23 cellular contexts compared by ENCODE assay signal in the genomic region with DNA sequence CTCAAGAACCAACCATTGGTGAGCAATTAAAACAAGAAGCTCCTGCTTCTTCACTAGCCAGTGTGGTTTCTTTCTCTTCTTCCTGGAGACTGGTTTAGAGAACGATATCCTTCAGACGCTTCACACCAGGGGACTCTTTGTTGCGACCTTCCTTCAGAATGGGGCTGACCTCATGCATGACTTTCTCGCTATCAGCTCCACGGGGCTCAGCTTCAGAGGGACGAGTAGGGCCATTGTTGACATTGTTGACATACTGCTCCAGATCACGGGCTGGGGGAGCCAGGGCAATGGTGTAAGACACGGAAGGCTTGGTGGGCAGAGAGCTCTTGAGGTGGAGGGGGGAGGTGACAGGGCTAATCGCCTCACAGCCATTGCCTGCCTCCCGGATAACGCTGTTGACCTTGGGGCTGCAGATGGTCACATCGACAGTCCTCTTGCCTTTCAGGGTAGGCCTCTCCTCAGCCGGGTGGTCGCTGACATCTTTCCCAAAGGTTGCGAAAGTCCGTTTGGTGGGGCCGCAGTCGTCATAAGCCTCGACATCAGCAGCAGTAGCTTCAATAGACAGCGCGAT.
"Had no signal": no experiment of that assay in that cellular context is flagged by ENCODE, and none has a peak within 500 bp of the region (broad histone marks: within the 10 kb centered on the region; RNA-seq: fewer than 3 reads in every experiment).

No MANE protein-coding gene starts in this region.

- H3K27ac ChIP-seq: breast epithelium, colonic mucosa, epithelial cell of prostate, heart left ventricle, left ventricle myocardium inferior, pancreas, thyroid gland, upper lobe of right lung had no signal

- H3K27me3 ChIP-seq: colonic mucosa, thyroid gland, upper lobe of right lung had no signal

- H3K9me3 ChIP-seq: breast epithelium, colonic mucosa, heart left ventricle, left ventricle myocardium inferior, pancreas, thyroid gland, upper lobe of right lung had no signal

- H3K4me1 ChIP-seq: breast epithelium, colonic mucosa, heart left ventricle, left ventricle myocardium inferior, pancreas, thyroid gland, upper lobe of right lung had no signal

- DNase-seq: activated CD4-positive, alpha-beta memory T cell treated with anti-CD3 and anti-CD28 coated beads for 36 hours; activated CD4-positive, alpha-beta T cell treated with anti-CD3 and anti-CD28 coated beads for 48 hours; activated CD4-positive, CD25-positive, alpha-beta regulatory T cell; activated naive CD4-positive, alpha-beta T cell treated with anti-CD3 and anti-CD28 coated beads for 36 hours; activated naive CD8-positive, alpha-beta T cell treated with anti-CD3 and anti-CD28 coated beads, Interleukin-2, amount 10 ng/mL, durations not matched to agents 7 days and 5 days; activated T-cell treated with anti-CD3 and anti-CD28 coated beads, Interleukin-2, amount 50 U/mL, for 48 hours; amniotic stem cell; colonic mucosa; heart left ventricle; left ventricle myocardium inferior; mammary epithelial cell; midbrain; natural killer cell; stimulated activated CD4-positive, alpha-beta T cell treated with anti-CD3 and anti-CD28 coated beads, Interleukin-12 subunit alpha, Interleukin-12 subunit beta, amount 100 ng/mL, for 4 hours; stimulated activated CD4-positive, alpha-beta T cell treated with anti-CD3 and anti-CD28 coated beads, Interleukin-4, amount 100 ng/mL, for 4 hours; substantia nigra; T1000; thyroid gland; upper lobe of right lung had no signal

- H3K36me3 ChIP-seq: breast epithelium, colonic mucosa, heart left ventricle, left ventricle myocardium inferior, pancreas, thyroid gland, upper lobe of right lung had no signal

- ATAC-seq: heart left ventricle, natural killer cell, pancreas, right cardiac atrium, upper lobe of right lung had no signal

- H3K4me3 ChIP-seq: breast epithelium, colonic mucosa, heart left ventricle, left ventricle myocardium inferior, pancreas, thyroid gland, upper lobe of right lung had no signal
